Comparison of ENCODE assay signal across 15 cellular contexts in the genomic region with DNA sequence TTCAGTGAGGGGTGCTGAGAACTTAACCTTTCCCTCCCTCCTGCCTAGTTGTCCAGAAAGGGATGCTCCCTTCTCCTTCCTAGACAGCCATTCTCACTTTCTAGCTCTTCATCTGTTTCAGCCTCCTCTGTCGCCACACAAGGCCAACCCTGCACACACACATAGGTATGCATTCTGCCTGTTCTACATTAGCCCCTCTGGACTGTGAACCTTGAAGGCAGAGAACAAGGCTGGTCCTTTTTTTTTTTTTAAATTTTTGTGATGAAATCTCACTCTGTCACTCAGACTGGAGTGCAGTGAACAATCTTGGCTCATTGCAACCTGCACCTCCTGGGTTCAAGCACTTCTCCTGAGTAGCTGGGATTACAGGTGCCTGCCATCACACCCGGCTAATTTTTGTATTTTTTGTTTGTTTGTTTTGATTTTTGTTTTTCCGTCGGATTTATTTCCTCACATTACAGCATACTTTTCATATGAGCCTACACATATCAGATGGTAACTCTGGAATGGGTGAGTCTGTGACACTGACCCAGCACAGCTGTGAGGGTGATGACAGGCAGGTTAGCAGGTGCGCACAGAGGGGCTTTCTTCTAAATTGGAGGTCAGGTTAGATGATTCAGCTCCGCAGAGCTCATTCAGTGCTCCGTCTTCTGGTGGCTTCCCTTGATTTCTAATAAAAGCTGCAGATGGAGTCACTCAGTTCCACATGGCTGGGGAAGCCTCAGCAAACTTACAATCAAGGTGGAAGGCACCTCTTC. TPM values are rescaled to one million over a fixed set of nuclear protein-coding genes. Genes with fewer than 3 reads are reported as not detected.
DNase-seq lines count a peak whose midpoint lies in the region; ATAC-seq, FAIRE-seq and TF ChIP-seq lines count a peak whose summit lies in the region.
"Had no signal": no experiment of that assay in that cellular context is flagged by ENCODE, and none has a peak within 500 bp of the region (broad histone marks: within the 10 kb centered on the region; RNA-seq: fewer than 3 reads in every experiment).

No MANE protein-coding gene starts in this region.

- H3K4me3 ChIP-seq in BLaER1 treated with 17β-estradiol and CSF1 and Interleukin-3, amounts not matched to agents 10 nM and 100 nM, result peak overlapping the region in 8 of 10 experiments; percentile 2 to 50 (median 19); a peak in 11 of 20 replicates
- no peak overlapping the region for H3K4me3 ChIP-seq in upper lobe of left lung
- H3K4me3 ChIP-seq: ovary had no signal

- no peaks in the 10 kb centered on the region; a peak in 1 of 22 replicates for H4K20me1 ChIP-seq in BLaER1 treated with 17β-estradiol and CSF1 and Interleukin-3, amounts not matched to agents 10 nM and 100 nM

- DNase-seq in GM12892 (ENCODE audit: insufficient read length), result no peak
- no peak for DNase-seq in T-helper 17 cell
- no peak for DNase-seq in naive B cell
- DNase-seq in HPDE6-E6E7 (ENCODE audit: extremely low spot score), result no peak
- DNase-seq in upper lobe of left lung, result no peak
- no peak for DNase-seq in NCI-H524 treated with DMSO at 0.1 percent for 48 hours (lab: John Stamatoyannopoulos, UW)
- DNase-seq in stimulated activated naive CD4-positive, alpha-beta T cell (lab: John Stamatoyannopoulos, UW), result no peak
- DNase-seq: activated CD4-positive, alpha-beta T cell treated with anti-CD3 and anti-CD28 coated beads, Interleukin-2, amount 50 U/mL, for 4 hours; Kasumi-1; mesenchymal stem cell; NCI-H187 treated with DMSO at 0.1 percent for 48 hours; NCI-H526 treated with DMSO at 0.1 percent for 48 hours; ovary had no signal

- H3K9ac ChIP-seq in BLaER1 treated with 17β-estradiol and CSF1 and Interleukin-3, amounts not matched to agents 10 nM and 100 nM, result peak overlapping the region; percentile 46 to 83 (median 77); a peak in 21 of 22 replicates

- H3K4me3 Mint-ChIP-seq in T-helper 17 cell (no peak overlapping the region), naive B cell (peak overlapping the region in 6 of 8 donors; percentile 39 to 78 (median 62))

- H3K27me3 ChIP-seq in BLaER1 treated with 17β-estradiol and CSF1 and Interleukin-3, amounts not matched to agents 10 nM and 100 nM, result no peaks in the 10 kb centered on the region
- H3K27me3 ChIP-seq in upper lobe of left lung, result no peaks in the 10 kb centered on the region
- H3K27me3 ChIP-seq: ovary had no signal

- H3K27ac Mint-ChIP-seq in T-helper 17 cell, result peak overlapping the region; percentile 97
- H3K27ac Mint-ChIP-seq in naive B cell, result peak overlapping the region; percentile 61 to 98 (median 96)

- WGBS in upper lobe of left lung, 2 donors, result 73 to 86% methylated on average over 7 of the region's 7 CpGs

- TF ChIP-seq CTCF in upper lobe of left lung (IDR thresholded peaks at IDR 0.05), result no peak

- H3K27me3 Mint-ChIP-seq in T-helper 17 cell, result no peaks in the 10 kb centered on the region
- H3K27me3 Mint-ChIP-seq in naive B cell, result no peaks in the 10 kb centered on the region

- ATAC-seq in T-helper 17 cell (no peak), naive B cell (ENCODE audit: low read depth in 2 of 2) (no peak), upper lobe of left lung (ENCODE audit: low FRiP score in 2 of 2) (no peak)

- no peaks in the 10 kb centered on the region for H3K9me3 ChIP-seq in BLaER1 treated with 17β-estradiol and CSF1 and Interleukin-3, amounts not matched to agents 10 nM and 100 nM (replicated peaks in 1 of 11)
- H3K9me3 ChIP-seq in T-helper 17 cell (ENCODE audit: control insufficient read depth, low read length, poor library complexity, severe bottlenecking) (no peaks in the 10 kb centered on the region), upper lobe of left lung (no peaks in the 10 kb centered on the region)
- H3K9me3 ChIP-seq: ovary had no signal

- H3K4me1 Mint-ChIP-seq in T-helper 17 cell, result peaks cover 29% of the 10 kb centered on the region
- peaks cover 40 to 66% (median 50%) of the 10 kb centered on the region in 3 donors for H3K4me1 Mint-ChIP-seq in naive B cell

- TF ChIP-seq POLR2A in GM12892 (IDR thresholded peaks at IDR 0.05; ENCODE audit: low read depth, low read length) (no peak), upper lobe of left lung (IDR thresholded peaks at IDR 0.05) (no peak)

- no peaks in the 10 kb centered on the region for H3K9me3 Mint-ChIP-seq in naive B cell

- no peaks in the 10 kb centered on the region for H3K36me3 ChIP-seq in BLaER1 treated with 17β-estradiol and CSF1 and Interleukin-3, amounts not matched to agents 10 nM and 100 nM
- no peaks in the 10 kb centered on the region for H3K36me3 ChIP-seq in upper lobe of left lung
- H3K36me3 ChIP-seq: ovary had no signal

- TF ChIP-seq EP300 in upper lobe of left lung (IDR thresholded peaks at IDR 0.05), result no peak

- no peaks in the 10 kb centered on the region for H3K36me3 Mint-ChIP-seq in T-helper 17 cell (ENCODE audit: low read depth)
- no peaks in the 10 kb centered on the region for H3K36me3 Mint-ChIP-seq in naive B cell

- peak overlapping the region; percentile 84 to 100 (median 94) for H3K4me2 ChIP-seq in BLaER1 treated with 17β-estradiol and CSF1 and Interleukin-3, amounts not matched to agents 10 nM and 100 nM

- H3K4me1 ChIP-seq in BLaER1 treated with 17β-estradiol and CSF1 and Interleukin-3, amounts not matched to agents 10 nM and 100 nM, result peaks cover 75 to 93% (median 85%) of the 10 kb centered on the region in 10 experiments
- H3K4me1 ChIP-seq in upper lobe of left lung, result peaks cover 23 to 32% (median 30%) of the 10 kb centered on the region in 4 donors

- peak; percentile 51 for FAIRE-seq in GM12892 (lab: Jason Lieb, UNC)
- FAIRE-seq: H1 had no signal

- H3K27ac ChIP-seq in BLaER1 treated with 17β-estradiol and CSF1 and Interleukin-3, amounts not matched to agents 10 nM and 100 nM, result peak overlapping the region; percentile 54 to 97 (median 94); a peak in 21 of 22 replicates
- peak overlapping the region in 1 of 4 donors; percentile 62 for H3K27ac ChIP-seq in upper lobe of left lung
- H3K27ac ChIP-seq: ovary had no signal

RNA-seq across cellular contexts. Expression of a gene that starts 4.9 kb away (rescaled TPM):
- polyA plus RNA-seq in GM12892 (2012; ENCODE audit: missing spikeins), result 246 TPM
- total RNA-seq in T-helper 17 cell (10 to 100 TPM; 44.0 to 57.0 TPM), upper lobe of left lung (100 to 1,000 TPM in 4 of 6 donors, 10 to 100 TPM in 2; 92.1 to 210 (median 107) TPM)
- 100 to 1,000 TPM; 123 to 249 (median 130) TPM for polyA plus RNA-seq in naive B cell (ENCODE audit: low read depth in 6 of 6)

RNA-seq across cellular contexts. Expression of a gene that starts 24.0 kb away (rescaled TPM):
- polyA plus RNA-seq in GM12892 (2012; ENCODE audit: missing spikeins), result 985 TPM
- total RNA-seq in T-helper 17 cell (10 to 100 TPM; 55.0 to 69.2 TPM), upper lobe of left lung (100 to 1,000 TPM; 108 to 468 (median 390) TPM)
- polyA plus RNA-seq in naive B cell (ENCODE audit: low read depth in 6 of 6), result 100 to 1,000 TPM; 171 to 239 (median 203) TPM

RNA-seq across cellular contexts. Expression of a gene that starts 38.1 kb away (rescaled TPM):
- 184 TPM for polyA plus RNA-seq in GM12892 (2012; ENCODE audit: missing spikeins)
- total RNA-seq in T-helper 17 cell (100 to 1,000 TPM; 139 to 148 TPM), upper lobe of left lung (10 to 100 TPM; 43.5 to 94.3 (median 59.5) TPM)
- polyA plus RNA-seq in naive B cell (ENCODE audit: low read depth in 6 of 6), result 100 to 1,000 TPM in 4 of 6 donors, 10 to 100 TPM in 2; 90.5 to 140 (median 114) TPM

RNA-seq across cellular contexts. Expression of a gene that starts 45.6 kb away (rescaled TPM):
- polyA plus RNA-seq in GM12892 (2012; ENCODE audit: missing spikeins), result 3.6 TPM
- total RNA-seq in T-helper 17 cell (1 to 10 TPM in 1 of 2 donors, under 1 TPM in 1; 0.68 to 2.2 TPM), upper lobe of left lung (1 to 10 TPM; 1.6 to 6.4 (median 3.5) TPM)
- polyA plus RNA-seq in naive B cell (ENCODE audit: low read depth in 6 of 6), result 1 to 10 TPM in 1 of 6 donors, under 1 TPM in 4, not detected in 1; 0.20 to 1.5 (median 0.41) TPM

RNA-seq across cellular contexts. Expression of a gene that starts 45.9 kb away (rescaled TPM):
- 4.4 TPM for polyA plus RNA-seq in GM12892 (2012; ENCODE audit: missing spikeins)
- total RNA-seq in T-helper 17 cell, result under 1 TPM; 0.63 to 0.99 TPM
- polyA plus RNA-seq in naive B cell (ENCODE audit: low read depth in 6 of 6), result 1 to 10 TPM; 1.6 to 6.8 (median 5.1) TPM
- 1 to 10 TPM in 4 of 6 donors, under 1 TPM in 1, not detected in 1; 0.76 to 2.0 (median 1.4) TPM for total RNA-seq in upper lobe of left lung

Comparison
In these comparisons a context has a peak if more than half of its experiments do, and no peak if none do; other contexts are left out.
1. H3K4me3 ChIP-seq: peak in BLaER1 treated with 17β-estradiol and CSF1 and Interleukin-3, amounts not matched to agents 10 nM and 100 nM (8 of 10); none in upper lobe of left lung (0 of 4).